8 cellular contexts compared by ENCODE assay signal in genomic region chr11:6320411-6321207, GRCh38. TPM values are rescaled to one million over a fixed set of nuclear protein-coding genes. Genes with fewer than 3 reads are reported as not detected.
DNase-seq lines count a peak whose midpoint lies in the region; ATAC-seq and TF ChIP-seq lines count a peak whose summit lies in the region.

Gene CAVIN3 (minus strand): TSS chr11:6320501. CDS start chr11:6320476, 25 bp downstream.

- H3K4me3 ChIP-seq in fibroblast of mammary gland (ENCODE audit: control insufficient read depth, low read depth, low read length) (peak within 1 kb of the TSS; percentile 88), upper lobe of left lung (peak within 1 kb of the TSS; percentile 46 to 81 (median 66))

- DNase-seq in natural killer cell treated with Interleukin-12 subunit alpha and Interleukin-12 subunit beta and Interleukin-15 and Interleukin-18, amount 100 ng/mL, for 72 hours (ENCODE audit: low spot score) = no peak
- DNase-seq in natural killer cell = no peak
- DNase-seq in activated T-cell treated with anti-CD3 and anti-CD28 coated beads, Interleukin-2, amount 50 U/mL, for 24 hours = peak; percentile 81
- peak; percentile 88 for DNase-seq in fibroblast of mammary gland (ENCODE audit: low read depth)
- DNase-seq in neural crest cell (ENCODE audit: low read depth, low spot score) = peak; percentile 64
- DNase-seq in upper lobe of left lung = peak; percentile 73 to 92
- DNase-seq in GDM1 (lab: John Stamatoyannopoulos, UW) = no peak

- H3K4me1 Mint-ChIP-seq in natural killer cell treated with Interleukin-12 subunit alpha and Interleukin-12 subunit beta and Interleukin-15 and Interleukin-18, amount 100 ng/mL, for 72 hours (ENCODE audit: low read depth in 2 of 2) = peaks cover 4 to 13% of the 10 kb centered on the region in 2 donors
- H3K4me1 Mint-ChIP-seq in natural killer cell = no peaks in the 10 kb centered on the region
- H3K4me1 Mint-ChIP-seq in activated T-cell treated with anti-CD3 and anti-CD28 coated beads, Interleukin-2, amount 50 U/mL, for 24 hours (ENCODE audit: low read depth) = peaks cover 56% of the 10 kb centered on the region
- peaks cover 37% of the 10 kb centered on the region for H3K4me1 Mint-ChIP-seq in neural crest cell

- no peaks in the 10 kb centered on the region for H3K36me3 ChIP-seq in upper lobe of left lung

- no peaks in the 10 kb centered on the region for H3K36me3 Mint-ChIP-seq in natural killer cell treated with Interleukin-12 subunit alpha and Interleukin-12 subunit beta and Interleukin-15 and Interleukin-18, amount 100 ng/mL, for 72 hours
- H3K36me3 Mint-ChIP-seq in natural killer cell = no peaks in the 10 kb centered on the region
- H3K36me3 Mint-ChIP-seq in activated T-cell treated with anti-CD3 and anti-CD28 coated beads, Interleukin-2, amount 50 U/mL, for 24 hours (ENCODE audit: low read depth) = peaks cover 5% of the 10 kb centered on the region
- H3K36me3 Mint-ChIP-seq in neural crest cell (ENCODE audit: low read depth) = no peaks in the 10 kb centered on the region

- no peaks in the 10 kb centered on the region for H3K9me3 Mint-ChIP-seq in natural killer cell treated with Interleukin-12 subunit alpha and Interleukin-12 subunit beta and Interleukin-15 and Interleukin-18, amount 100 ng/mL, for 72 hours
- H3K9me3 Mint-ChIP-seq in natural killer cell (no peaks in the 10 kb centered on the region), neural crest cell (no peaks in the 10 kb centered on the region)
- no peaks in the 10 kb centered on the region for H3K9me3 Mint-ChIP-seq in activated T-cell treated with anti-CD3 and anti-CD28 coated beads, Interleukin-2, amount 50 U/mL, for 24 hours

- peak within 1 kb of the TSS; percentile 90 to 98 (median 97) for H3K27ac ChIP-seq in upper lobe of left lung

- H3K27me3 Mint-ChIP-seq in natural killer cell treated with Interleukin-12 subunit alpha and Interleukin-12 subunit beta and Interleukin-15 and Interleukin-18, amount 100 ng/mL, for 72 hours = peaks cover 46 to 57% of the 10 kb centered on the region in 2 donors
- H3K27me3 Mint-ChIP-seq in natural killer cell (ENCODE audit: low read depth in 2 of 2) = peaks cover 52 to 54% of the 10 kb centered on the region in 2 donors
- H3K27me3 Mint-ChIP-seq in activated T-cell treated with anti-CD3 and anti-CD28 coated beads, Interleukin-2, amount 50 U/mL, for 24 hours = peaks cover 57% of the 10 kb centered on the region
- H3K27me3 Mint-ChIP-seq in neural crest cell (ENCODE audit: low read depth) = peaks cover 29% of the 10 kb centered on the region

- TF ChIP-seq CTCF in natural killer cell (IDR thresholded peaks at IDR 0.05) = no peak
- TF ChIP-seq CTCF in fibroblast of mammary gland (conservative IDR thresholded peaks at IDR 0.05; ENCODE audit: control insufficient read depth, insufficient read depth, low read depth, low read length) = no peak
- TF ChIP-seq CTCF in neural crest cell (conservative IDR thresholded peaks at IDR 0.05) = no peak
- TF ChIP-seq CTCF in upper lobe of left lung (IDR thresholded peaks at IDR 0.05) = no peak

- no peak for TF ChIP-seq EP300 in upper lobe of left lung (IDR thresholded peaks at IDR 0.05)

- peak within 1 kb of the TSS; percentile 6 to 36 for H3K27ac Mint-ChIP-seq in natural killer cell treated with Interleukin-12 subunit alpha and Interleukin-12 subunit beta and Interleukin-15 and Interleukin-18, amount 100 ng/mL, for 72 hours
- H3K27ac Mint-ChIP-seq in natural killer cell = no peak within 1 kb of the TSS
- H3K27ac Mint-ChIP-seq in activated T-cell treated with anti-CD3 and anti-CD28 coated beads, Interleukin-2, amount 50 U/mL, for 24 hours = peak within 1 kb of the TSS; percentile 99
- H3K27ac Mint-ChIP-seq in neural crest cell (ENCODE audit: unreplicated experiment) = peak within 1 kb of the TSS; percentile 94

- H3K4me1 ChIP-seq in upper lobe of left lung = peaks cover 34 to 48% (median 41%) of the 10 kb centered on the region in 4 donors

- intact Hi-C loops in natural killer cell (cut with micrococcal nuclease) = no loop called here

- H3K4me3 Mint-ChIP-seq in natural killer cell treated with Interleukin-12 subunit alpha and Interleukin-12 subunit beta and Interleukin-15 and Interleukin-18, amount 100 ng/mL, for 72 hours = no peak within 1 kb of the TSS
- H3K4me3 Mint-ChIP-seq in natural killer cell (no peak within 1 kb of the TSS), neural crest cell (peak within 1 kb of the TSS; percentile 84)
- peak within 1 kb of the TSS; percentile 80 for H3K4me3 Mint-ChIP-seq in activated T-cell treated with anti-CD3 and anti-CD28 coated beads, Interleukin-2, amount 50 U/mL, for 24 hours

- peak; percentile 41 to 78 for ATAC-seq in natural killer cell treated with Interleukin-12 subunit alpha and Interleukin-12 subunit beta and Interleukin-15 and Interleukin-18, amount 100 ng/mL, for 72 hours
- ATAC-seq in natural killer cell (no peak), HG03460 (IDR thresholded peaks at IDR 0.05; ENCODE audit: unreplicated experiment) (peak; percentile 32), upper lobe of left lung (ENCODE audit: low FRiP score in 2 of 2) (peak; percentile 80 to 92)

- no peaks in the 10 kb centered on the region for H3K9me3 ChIP-seq in upper lobe of left lung

- 13 to 16% methylated on average over 25 to 38 of the region's 44 CpGs for WGBS in upper lobe of left lung, 2 donors

- H3K27me3 ChIP-seq in upper lobe of left lung = peaks cover 0 to 5% (median 0%) of the 10 kb centered on the region in 4 donors

- TF ChIP-seq POLR2A in upper lobe of left lung (IDR thresholded peaks at IDR 0.05) = peak in 3 of 4 donors; percentile 10 to 80 (median 55)

RNA-seq across cellular contexts. Expression of gene CAVIN3, which starts in this region (rescaled TPM):
- total RNA-seq in natural killer cell treated with Interleukin-12 subunit alpha and Interleukin-12 subunit beta and Interleukin-15 and Interleukin-18, amount 100 ng/mL, for 72 hours = under 1 TPM in 1 of 2 donors, not detected in 1; 0.78 TPM
- not detected for total RNA-seq in natural killer cell
- 5.8 and 9.9 TPM in 2 replicates for total RNA-seq in neural crest cell
- 100 to 1,000 TPM in 2 of 6 donors, 10 to 100 TPM in 4; 45.1 to 173 (median 65.8) TPM for total RNA-seq in upper lobe of left lung

Comparison
In these comparisons a context has a peak if more than half of its experiments do, and no peak if none do; other contexts are left out.
1. H3K27ac Mint-ChIP-seq: peak in natural killer cell treated with Interleukin-12 subunit alpha and Interleukin-12 subunit beta and Interleukin-15 and Interleukin-18, amount 100 ng/mL, for 72 hours (2 of 2), activated T-cell treated with anti-CD3 and anti-CD28 coated beads, Interleukin-2, amount 50 U/mL, for 24 hours (single experiment) and neural crest cell (single experiment); none in natural killer cell (0 of 2).
2. Peak in ATAC-seq in natural killer cell treated with Interleukin-12 subunit alpha and Interleukin-12 subunit beta and Interleukin-15 and Interleukin-18, amount 100 ng/mL, for 72 hours; RNA of the gene not detected or under 1 TPM.
3. ATAC-seq: peak in HG03460 (single experiment) and upper lobe of left lung (2 of 2); none in natural killer cell (0 of 3).
4. DNase-seq: peak in activated T-cell treated with anti-CD3 and anti-CD28 coated beads, Interleukin-2, amount 50 U/mL, for 24 hours (single experiment), fibroblast of mammary gland (single experiment), neural crest cell (single experiment) and upper lobe of left lung (2 of 2); none in natural killer cell treated with Interleukin-12 subunit alpha and Interleukin-12 subunit beta and Interleukin-15 and Interleukin-18, amount 100 ng/mL, for 72 hours (single experiment), natural killer cell (single experiment) and GDM1 (single experiment).
5. H3K4me3 Mint-ChIP-seq: peak in activated T-cell treated with anti-CD3 and anti-CD28 coated beads, Interleukin-2, amount 50 U/mL, for 24 hours (single experiment) and neural crest cell (single experiment); none in natural killer cell treated with Interleukin-12 subunit alpha and Interleukin-12 subunit beta and Interleukin-15 and Interleukin-18, amount 100 ng/mL, for 72 hours (single experiment) and natural killer cell (single experiment).